ENCODE assay signal across 1 cellular context in the genomic region with DNA sequence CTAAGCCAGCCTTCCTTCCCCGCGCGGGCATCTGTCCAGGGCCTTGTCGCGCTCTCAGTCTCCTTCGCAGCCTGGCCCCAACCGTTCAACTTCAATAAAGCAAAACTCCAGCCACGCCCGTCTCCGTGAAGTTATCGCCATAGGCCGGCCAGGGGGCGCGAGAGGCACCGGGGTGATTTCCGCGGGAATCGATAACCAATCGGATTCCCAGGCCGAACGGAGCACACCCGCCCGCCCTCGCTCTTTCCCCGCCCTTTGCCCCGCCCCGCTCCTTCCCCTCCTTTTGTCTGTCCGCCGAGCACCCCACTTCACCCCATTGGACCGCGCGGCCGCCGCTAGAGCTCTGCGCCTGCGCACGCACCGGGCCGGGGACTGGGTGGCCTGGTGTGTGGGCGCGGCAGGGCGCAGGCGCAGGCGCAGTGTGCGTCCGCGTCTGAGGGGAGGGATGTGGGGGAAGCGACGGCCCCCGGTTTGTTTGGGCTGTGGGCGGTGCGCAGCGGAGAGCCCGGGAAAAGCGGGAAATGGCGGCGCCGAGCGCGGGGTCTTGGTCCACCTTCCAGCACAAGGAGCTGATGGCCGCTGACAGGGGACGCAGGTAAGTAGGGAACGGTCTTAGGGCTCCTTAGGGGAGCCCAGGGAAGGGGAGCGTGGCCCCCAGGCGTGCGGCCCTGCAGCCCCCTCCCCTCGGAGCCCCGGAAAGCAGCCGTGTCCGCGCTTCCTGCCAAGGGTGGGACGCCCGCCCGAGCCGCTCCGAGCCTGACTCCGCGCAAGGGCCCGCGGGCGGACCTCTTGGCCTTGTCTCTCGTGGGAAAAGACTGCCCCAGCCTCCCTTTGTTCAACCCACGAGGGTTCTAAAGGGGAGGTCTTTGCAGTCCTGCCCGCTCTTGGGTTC.
TF ChIP-seq lines count a peak whose summit lies in the region.

A gene (plus strand): TSS at position 417 of the 892 bp plus-strand sequence. CDS start 105 bp downstream, at position 522.

TF ChIP-seq in HEK293, 187 proteins besides CTCF, POLR2A, EP300 and RAD21 (continued from another document and continues in another):
- TF ChIP-seq, protein P1, sequence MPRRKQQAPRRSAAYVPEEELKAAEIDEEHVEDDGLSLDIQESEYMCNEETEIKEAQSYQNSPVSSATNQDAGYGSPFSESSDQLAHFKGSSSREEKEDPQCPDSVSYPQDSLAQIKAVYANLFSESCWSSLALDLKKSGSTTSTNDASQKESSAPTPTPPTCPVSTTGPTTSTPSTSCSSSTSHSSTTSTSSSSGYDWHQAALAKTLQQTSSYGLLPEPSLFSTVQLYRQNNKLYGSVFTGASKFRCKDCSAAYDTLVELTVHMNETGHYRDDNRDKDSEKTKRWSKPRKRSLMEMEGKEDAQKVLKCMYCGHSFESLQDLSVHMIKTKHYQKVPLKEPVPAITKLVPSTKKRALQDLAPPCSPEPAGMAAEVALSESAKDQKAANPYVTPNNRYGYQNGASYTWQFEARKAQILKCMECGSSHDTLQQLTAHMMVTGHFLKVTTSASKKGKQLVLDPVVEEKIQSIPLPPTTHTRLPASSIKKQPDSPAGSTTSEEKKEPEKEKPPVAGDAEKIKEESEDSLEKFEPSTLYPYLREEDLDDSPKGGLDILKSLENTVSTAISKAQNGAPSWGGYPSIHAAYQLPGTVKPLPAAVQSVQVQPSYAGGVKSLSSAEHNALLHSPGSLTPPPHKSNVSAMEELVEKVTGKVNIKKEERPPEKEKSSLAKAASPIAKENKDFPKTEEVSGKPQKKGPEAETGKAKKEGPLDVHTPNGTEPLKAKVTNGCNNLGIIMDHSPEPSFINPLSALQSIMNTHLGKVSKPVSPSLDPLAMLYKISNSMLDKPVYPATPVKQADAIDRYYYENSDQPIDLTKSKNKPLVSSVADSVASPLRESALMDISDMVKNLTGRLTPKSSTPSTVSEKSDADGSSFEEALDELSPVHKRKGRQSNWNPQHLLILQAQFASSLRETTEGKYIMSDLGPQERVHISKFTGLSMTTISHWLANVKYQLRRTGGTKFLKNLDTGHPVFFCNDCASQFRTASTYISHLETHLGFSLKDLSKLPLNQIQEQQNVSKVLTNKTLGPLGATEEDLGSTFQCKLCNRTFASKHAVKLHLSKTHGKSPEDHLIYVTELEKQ (tag by site-specific recombination; IDR thresholded peaks at IDR 0.05; ENCODE audit: borderline replicate concordance) = no peak
- TF ChIP-seq ZNF214 (tag by site-specific recombination; IDR thresholded peaks at IDR 0.05; ENCODE audit: borderline replicate concordance) (no peak), HOXA7 (CRISPR knock-in tag; IDR thresholded peaks at IDR 0.05; ENCODE audit: borderline replicate concordance) (no peak), ZSCAN30 (tag by site-specific recombination; IDR thresholded peaks at IDR 0.05) (peak; percentile 75), SP7 (tag by site-specific recombination; IDR thresholded peaks at IDR 0.05) (peak; percentile 42; the same call in 1 of the 2 replicates), YY1 (tag by site-specific recombination; IDR thresholded peaks at IDR 0.05) (peak; percentile 90), ZNF664 (tag by site-specific recombination; IDR thresholded peaks at IDR 0.05) (no peak), ZNF626 (tag by site-specific recombination; IDR thresholded peaks at IDR 0.05) (no peak), ZNF48 (tag by site-specific recombination; IDR thresholded peaks at IDR 0.05) (no peak), ZNF311 (tag by site-specific recombination; IDR thresholded peaks at IDR 0.05; ENCODE audit: borderline replicate concordance) (no peak), ZNF114 (tag by site-specific recombination; IDR thresholded peaks at IDR 0.05) (no peak), ZXDB (tag by site-specific recombination; IDR thresholded peaks at IDR 0.05) (peak; percentile 65), ZIC2 (tag by site-specific recombination; IDR thresholded peaks at IDR 0.05) (peak; percentile 64; the same call in 1 of the 2 replicates), ZEB2 (tag by site-specific recombination; IDR thresholded peaks at IDR 0.05) (peak; percentile 84), ZNF423 (tag by site-specific recombination; IDR thresholded peaks at IDR 0.05) (no peak), ZBTB1 (tag by site-specific recombination; IDR thresholded peaks at IDR 0.05) (no peak; the same call in 1 of the 2 replicates), ZNF239 (tag by site-specific recombination; IDR thresholded peaks at IDR 0.05) (no peak), ZNF777 (tag by site-specific recombination; IDR thresholded peaks at IDR 0.05; ENCODE audit: borderline replicate concordance) (peak; percentile 40; the same call in 1 of the 2 replicates), ZNF776 (tag by site-specific recombination; IDR thresholded peaks at IDR 0.05; ENCODE audit: borderline replicate concordance) (no peak), KLF10 (tag by site-specific recombination; IDR thresholded peaks at IDR 0.05) (peak; percentile 51), BCL11A (tag by site-specific recombination; IDR thresholded peaks at IDR 0.05; ENCODE audit: low read depth) (no peak), FEZF1 (tag by site-specific recombination; IDR thresholded peaks at IDR 0.05) (no peak), ZNF324 (tag by site-specific recombination; IDR thresholded peaks at IDR 0.05) (0 out of 2 replicates have a peak, but pooled peaks have one; percentile 54), GLI4 (tag by site-specific recombination; IDR thresholded peaks at IDR 0.05) (0 out of 2 replicates have a peak, but pooled peaks have one; percentile 51), ZNF596 (tag by site-specific recombination; IDR thresholded peaks at IDR 0.05) (no peak), ZNF677 (tag by site-specific recombination; IDR thresholded peaks at IDR 0.05) (no peak), IKZF3 (tag by site-specific recombination; IDR thresholded peaks at IDR 0.05) (peak; percentile 46; the same call in 1 of the 2 replicates), PRDM1 (tag by site-specific recombination; IDR thresholded peaks at IDR 0.05) (no peak), ZBTB48 (tag by site-specific recombination; IDR thresholded peaks at IDR 0.05) (peak; percentile 75; the same call in 1 of the 2 replicates), ZNF544 (tag by site-specific recombination; IDR thresholded peaks at IDR 0.05) (no peak), SETDB1 (IDR thresholded peaks at IDR 0.05; ENCODE audit: insufficient read length, low read length) (peak; percentile 84), ZNF768 (tag by site-specific recombination; IDR thresholded peaks at IDR 0.05) (no peak), ZNF174 (tag by site-specific recombination; IDR thresholded peaks at IDR 0.05) (no peak), ZNF223 (tag by site-specific recombination; IDR thresholded peaks at IDR 0.05) (no peak), ZBTB7A (tag by site-specific recombination; IDR thresholded peaks at IDR 0.05; ENCODE audit: low read depth) (no peak), ZNF221 (tag by site-specific recombination; IDR thresholded peaks at IDR 0.05; ENCODE audit: borderline replicate concordance) (no peak)
- TF ChIP-seq, protein P2, sequence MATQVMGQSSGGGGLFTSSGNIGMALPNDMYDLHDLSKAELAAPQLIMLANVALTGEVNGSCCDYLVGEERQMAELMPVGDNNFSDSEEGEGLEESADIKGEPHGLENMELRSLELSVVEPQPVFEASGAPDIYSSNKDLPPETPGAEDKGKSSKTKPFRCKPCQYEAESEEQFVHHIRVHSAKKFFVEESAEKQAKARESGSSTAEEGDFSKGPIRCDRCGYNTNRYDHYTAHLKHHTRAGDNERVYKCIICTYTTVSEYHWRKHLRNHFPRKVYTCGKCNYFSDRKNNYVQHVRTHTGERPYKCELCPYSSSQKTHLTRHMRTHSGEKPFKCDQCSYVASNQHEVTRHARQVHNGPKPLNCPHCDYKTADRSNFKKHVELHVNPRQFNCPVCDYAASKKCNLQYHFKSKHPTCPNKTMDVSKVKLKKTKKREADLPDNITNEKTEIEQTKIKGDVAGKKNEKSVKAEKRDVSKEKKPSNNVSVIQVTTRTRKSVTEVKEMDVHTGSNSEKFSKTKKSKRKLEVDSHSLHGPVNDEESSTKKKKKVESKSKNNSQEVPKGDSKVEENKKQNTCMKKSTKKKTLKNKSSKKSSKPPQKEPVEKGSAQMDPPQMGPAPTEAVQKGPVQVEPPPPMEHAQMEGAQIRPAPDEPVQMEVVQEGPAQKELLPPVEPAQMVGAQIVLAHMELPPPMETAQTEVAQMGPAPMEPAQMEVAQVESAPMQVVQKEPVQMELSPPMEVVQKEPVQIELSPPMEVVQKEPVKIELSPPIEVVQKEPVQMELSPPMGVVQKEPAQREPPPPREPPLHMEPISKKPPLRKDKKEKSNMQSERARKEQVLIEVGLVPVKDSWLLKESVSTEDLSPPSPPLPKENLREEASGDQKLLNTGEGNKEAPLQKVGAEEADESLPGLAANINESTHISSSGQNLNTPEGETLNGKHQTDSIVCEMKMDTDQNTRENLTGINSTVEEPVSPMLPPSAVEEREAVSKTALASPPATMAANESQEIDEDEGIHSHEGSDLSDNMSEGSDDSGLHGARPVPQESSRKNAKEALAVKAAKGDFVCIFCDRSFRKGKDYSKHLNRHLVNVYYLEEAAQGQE (tag by site-specific recombination; IDR thresholded peaks at IDR 0.05) = 0 out of 2 replicates have a peak, but pooled peaks have one; percentile 37
- TF ChIP-seq, protein P3, sequence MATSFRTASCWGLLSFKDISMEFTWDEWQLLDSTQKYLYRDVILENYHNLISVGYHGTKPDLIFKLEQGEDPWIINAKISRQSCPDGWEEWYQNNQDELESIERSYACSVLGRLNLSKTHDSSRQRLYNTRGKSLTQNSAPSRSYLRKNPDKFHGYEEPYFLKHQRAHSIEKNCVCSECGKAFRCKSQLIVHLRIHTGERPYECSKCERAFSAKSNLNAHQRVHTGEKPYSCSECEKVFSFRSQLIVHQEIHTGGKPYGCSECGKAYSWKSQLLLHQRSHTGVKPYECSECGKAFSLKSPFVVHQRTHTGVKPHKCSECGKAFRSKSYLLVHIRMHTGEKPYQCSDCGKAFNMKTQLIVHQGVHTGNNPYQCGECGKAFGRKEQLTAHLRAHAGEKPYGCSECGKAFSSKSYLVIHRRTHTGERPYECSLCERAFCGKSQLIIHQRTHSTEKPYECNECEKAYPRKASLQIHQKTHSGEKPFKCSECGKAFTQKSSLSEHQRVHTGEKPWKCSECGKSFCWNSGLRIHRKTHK (tag by site-specific recombination; IDR thresholded peaks at IDR 0.05) = no peak
- TF ChIP-seq, protein P4, sequence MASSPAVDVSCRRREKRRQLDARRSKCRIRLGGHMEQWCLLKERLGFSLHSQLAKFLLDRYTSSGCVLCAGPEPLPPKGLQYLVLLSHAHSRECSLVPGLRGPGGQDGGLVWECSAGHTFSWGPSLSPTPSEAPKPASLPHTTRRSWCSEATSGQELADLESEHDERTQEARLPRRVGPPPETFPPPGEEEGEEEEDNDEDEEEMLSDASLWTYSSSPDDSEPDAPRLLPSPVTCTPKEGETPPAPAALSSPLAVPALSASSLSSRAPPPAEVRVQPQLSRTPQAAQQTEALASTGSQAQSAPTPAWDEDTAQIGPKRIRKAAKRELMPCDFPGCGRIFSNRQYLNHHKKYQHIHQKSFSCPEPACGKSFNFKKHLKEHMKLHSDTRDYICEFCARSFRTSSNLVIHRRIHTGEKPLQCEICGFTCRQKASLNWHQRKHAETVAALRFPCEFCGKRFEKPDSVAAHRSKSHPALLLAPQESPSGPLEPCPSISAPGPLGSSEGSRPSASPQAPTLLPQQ (tag by site-specific recombination; IDR thresholded peaks at IDR 0.05) = peak; percentile 49
- TF ChIP-seq, protein P5, sequence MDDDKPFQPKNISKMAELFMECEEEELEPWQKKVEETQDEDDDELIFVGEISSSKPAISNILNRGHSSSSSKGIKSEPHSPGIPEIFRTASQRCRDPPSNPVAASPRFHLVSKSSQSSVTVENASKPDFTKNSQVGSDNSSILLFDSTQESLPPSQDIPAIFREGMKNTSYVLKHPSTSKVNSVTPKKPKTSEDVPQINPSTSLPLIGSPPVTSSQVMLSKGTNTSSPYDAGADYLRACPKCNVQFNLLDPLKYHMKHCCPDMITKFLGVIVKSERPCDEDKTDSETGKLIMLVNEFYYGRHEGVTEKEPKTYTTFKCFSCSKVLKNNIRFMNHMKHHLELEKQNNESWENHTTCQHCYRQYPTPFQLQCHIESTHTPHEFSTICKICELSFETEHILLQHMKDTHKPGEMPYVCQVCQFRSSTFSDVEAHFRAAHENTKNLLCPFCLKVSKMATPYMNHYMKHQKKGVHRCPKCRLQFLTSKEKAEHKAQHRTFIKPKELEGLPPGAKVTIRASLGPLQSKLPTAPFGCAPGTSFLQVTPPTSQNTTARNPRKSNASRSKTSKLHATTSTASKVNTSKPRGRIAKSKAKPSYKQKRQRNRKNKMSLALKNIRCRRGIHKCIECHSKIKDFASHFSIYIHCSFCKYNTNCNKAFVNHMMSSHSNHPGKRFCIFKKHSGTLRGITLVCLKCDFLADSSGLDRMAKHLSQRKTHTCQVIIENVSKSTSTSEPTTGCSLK (tag by site-specific recombination; IDR thresholded peaks at IDR 0.05) = no peak
- TF ChIP-seq, protein P6, sequence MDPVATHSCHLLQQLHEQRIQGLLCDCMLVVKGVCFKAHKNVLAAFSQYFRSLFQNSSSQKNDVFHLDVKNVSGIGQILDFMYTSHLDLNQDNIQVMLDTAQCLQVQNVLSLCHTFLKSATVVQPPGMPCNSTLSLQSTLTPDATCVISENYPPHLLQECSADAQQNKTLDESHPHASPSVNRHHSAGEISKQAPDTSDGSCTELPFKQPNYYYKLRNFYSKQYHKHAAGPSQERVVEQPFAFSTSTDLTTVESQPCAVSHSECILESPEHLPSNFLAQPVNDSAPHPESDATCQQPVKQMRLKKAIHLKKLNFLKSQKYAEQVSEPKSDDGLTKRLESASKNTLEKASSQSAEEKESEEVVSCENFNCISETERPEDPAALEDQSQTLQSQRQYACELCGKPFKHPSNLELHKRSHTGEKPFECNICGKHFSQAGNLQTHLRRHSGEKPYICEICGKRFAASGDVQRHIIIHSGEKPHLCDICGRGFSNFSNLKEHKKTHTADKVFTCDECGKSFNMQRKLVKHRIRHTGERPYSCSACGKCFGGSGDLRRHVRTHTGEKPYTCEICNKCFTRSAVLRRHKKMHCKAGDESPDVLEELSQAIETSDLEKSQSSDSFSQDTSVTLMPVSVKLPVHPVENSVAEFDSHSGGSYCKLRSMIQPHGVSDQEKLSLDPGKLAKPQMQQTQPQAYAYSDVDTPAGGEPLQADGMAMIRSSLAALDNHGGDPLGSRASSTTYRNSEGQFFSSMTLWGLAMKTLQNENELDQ (tag by site-specific recombination; IDR thresholded peaks at IDR 0.05; ENCODE audit: low read depth) = no peak
- TF ChIP-seq, protein P7, sequence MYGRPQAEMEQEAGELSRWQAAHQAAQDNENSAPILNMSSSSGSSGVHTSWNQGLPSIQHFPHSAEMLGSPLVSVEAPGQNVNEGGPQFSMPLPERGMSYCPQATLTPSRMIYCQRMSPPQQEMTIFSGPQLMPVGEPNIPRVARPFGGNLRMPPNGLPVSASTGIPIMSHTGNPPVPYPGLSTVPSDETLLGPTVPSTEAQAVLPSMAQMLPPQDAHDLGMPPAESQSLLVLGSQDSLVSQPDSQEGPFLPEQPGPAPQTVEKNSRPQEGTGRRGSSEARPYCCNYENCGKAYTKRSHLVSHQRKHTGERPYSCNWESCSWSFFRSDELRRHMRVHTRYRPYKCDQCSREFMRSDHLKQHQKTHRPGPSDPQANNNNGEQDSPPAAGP (tag by site-specific recombination; IDR thresholded peaks at IDR 0.05) = peak; percentile 59; the same call in 1 of the 2 replicates
- TF ChIP-seq, protein P8, sequence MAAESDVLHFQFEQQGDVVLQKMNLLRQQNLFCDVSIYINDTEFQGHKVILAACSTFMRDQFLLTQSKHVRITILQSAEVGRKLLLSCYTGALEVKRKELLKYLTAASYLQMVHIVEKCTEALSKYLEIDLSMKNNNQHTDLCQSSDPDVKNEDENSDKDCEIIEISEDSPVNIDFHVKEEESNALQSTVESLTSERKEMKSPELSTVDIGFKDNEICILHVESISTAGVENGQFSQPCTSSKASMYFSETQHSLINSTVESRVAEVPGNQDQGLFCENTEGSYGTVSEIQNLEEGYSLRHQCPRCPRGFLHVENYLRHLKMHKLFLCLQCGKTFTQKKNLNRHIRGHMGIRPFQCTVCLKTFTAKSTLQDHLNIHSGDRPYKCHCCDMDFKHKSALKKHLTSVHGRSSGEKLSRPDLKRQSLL (tag by site-specific recombination; IDR thresholded peaks at IDR 0.05) = no peak
